Comparison of ENCODE assay signal across 2 cellular contexts in genomic region chr15:79373728-79374127, GRCh38.
TF ChIP-seq lines count a peak whose summit lies in the region.

No MANE protein-coding gene starts in this region.

TF ChIP-seq in GM23338, 12 proteins besides CTCF, POLR2A, EP300 and RAD21:
- TF ChIP-seq STAT1 (IDR thresholded peaks at IDR 0.05; ENCODE audit: unreplicated experiment) (no peak), POLR2AphosphoS5 (IDR thresholded peaks at IDR 0.05; ENCODE audit: low read depth) (no peak), ZNF114 (CRISPR knock-in tag; IDR thresholded peaks at IDR 0.05) (no peak), ZNF462 (CRISPR knock-in tag; IDR thresholded peaks at IDR 0.05) (no peak), NANOG (IDR thresholded peaks at IDR 0.05; ENCODE audit: borderline replicate concordance) (no peak), REST (IDR thresholded peaks at IDR 0.05; ENCODE audit: unreplicated experiment) (no peak), CREB1 (CRISPR knock-in tag; IDR thresholded peaks at IDR 0.05; ENCODE audit: low read depth) (no peak), ETS1 (IDR thresholded peaks at IDR 0.05) (no peak), EZH2phosphoT487 (IDR thresholded peaks at IDR 0.05; ENCODE audit: unreplicated experiment) (no peak), ZNF331 (CRISPR knock-in tag; IDR thresholded peaks at IDR 0.05; ENCODE audit: low read depth) (no peak), JUNB (IDR thresholded peaks at IDR 0.05; ENCODE audit: unreplicated experiment) (no peak), EZH2 (IDR thresholded peaks at IDR 0.05; ENCODE audit: low read depth, unreplicated experiment) (no peak)

TF ChIP-seq in H1, 55 proteins besides CTCF, POLR2A, EP300 and RAD21:
- peak; percentile 30 for TF ChIP-seq NANOG (IDR thresholded peaks at IDR 0.05; ENCODE audit: insufficient read depth, low read depth, low read length, poor library complexity, severe bottlenecking)
- no peak for TF ChIP-seq BCL11A (IDR thresholded peaks at IDR 0.05; ENCODE audit: low read depth in 2 of 2, low read length in 2 of 2)
- TF ChIP-seq CHD1 (IDR thresholded peaks at IDR 0.05; ENCODE audit: low read depth, low read length), result no peak
- TF ChIP-seq PHF8 (conservative IDR thresholded peaks at IDR 0.05; ENCODE audit: low read depth, low read length), result no peak
- no peak for TF ChIP-seq SIRT6 (IDR thresholded peaks at IDR 0.05; ENCODE audit: low read length)
- no peak for TF ChIP-seq USF2 (IDR thresholded peaks at IDR 0.05; ENCODE audit: low read length)
- TF ChIP-seq POLR2AphosphoS5 (IDR thresholded peaks at IDR 0.05; ENCODE audit: low read depth, low read length), result no peak
